Comparison of ENCODE assay signal across 1 cellular context in genomic region chr2:198657520-198658121, GRCh38.
TF ChIP-seq lines count a peak whose summit lies in the region.

No MANE protein-coding gene starts in this region.

TF ChIP-seq in H1, 55 proteins besides CTCF, POLR2A, EP300 and RAD21 (continued from another document):
- TF ChIP-seq CBX8 (IDR thresholded peaks at IDR 0.05; ENCODE audit: borderline replicate concordance, low read depth, low read length): no peak
